ENCODE assay signal across 7 cellular contexts in genomic region chr6:34719646-34720045, GRCh38. TPM values are rescaled to one million over a fixed set of nuclear protein-coding genes. Genes with fewer than 3 reads are reported as not detected.
A peak's percentile ranks its signal among the peaks of the same experiment; 100 is the strongest.
DNase-seq lines count a peak whose midpoint lies in the region; ATAC-seq, FAIRE-seq and TF ChIP-seq lines count a peak whose summit lies in the region.
"Not testable (repeated sequence)": the region's sequence is repeated elsewhere in the genome, so short reads cannot be mapped to it uniquely, and the experiment has no call there.

No MANE protein-coding gene starts in this region.

- not testable (repeated sequence) for H2AFZ ChIP-seq in H9 (ENCODE audit: low read length); neural progenitor cell (replicated peaks)
- H2AFZ ChIP-seq in PC-9 = peak overlapping the region; percentile 49
- 0 out of 2 replicates have a peak overlapping the region, but pooled peaks have one; percentile 29 for H2AFZ ChIP-seq in SK-N-SH (ENCODE audit: low read depth)
- H2AFZ ChIP-seq in hepatocyte = peak overlapping the region; percentile 35

- not testable (repeated sequence) for TF ChIP-seq RAD21 in A549 (conservative IDR thresholded peaks at IDR 0.05 in 1 of 2, IDR thresholded peaks at IDR 0.05 in 1 of 2); SK-N-SH (IDR thresholded peaks at IDR 0.05; ENCODE audit: low read length)

- BruUV-seq in PC-9 (replicated peaks; lab: Mats Ljungman, UMichigan) = TSS peak; percentile 55
- not testable (repeated sequence) for BruUV-seq in MCF 10A (replicated peaks; lab: Mats Ljungman, UMichigan)

- H3K4ac ChIP-seq in H9 (ENCODE audit: low read depth, low read length) = not testable (repeated sequence)

- not testable (repeated sequence) for H3T11ph ChIP-seq in H9 (ENCODE audit: low read length)

- DNase-seq in A549 (ENCODE audit: low read depth in 1 of 2, low spot score in 1 of 2); H9; SK-N-SH; MCF 10A (ENCODE audit: unreplicated experiment); hepatocyte (ENCODE audit: low spot score); neural progenitor cell (ENCODE audit: low spot score): not testable (repeated sequence)
- peak in 1 of 2 experiments; percentile 63 for DNase-seq in PC-9

- H3K9me3 ChIP-seq in A549; H9 (ENCODE audit: control insufficient read depth, low read depth, low read length); PC-9 (ENCODE audit: insufficient read depth, low read depth); SK-N-SH; hepatocyte (ENCODE audit: low read depth); neural progenitor cell (ENCODE audit: low read depth): not testable (repeated sequence)

- H3K23ac ChIP-seq in H9 (ENCODE audit: insufficient read length, low read depth, low read length) = not testable (repeated sequence)

- not testable (repeated sequence) for H4K91ac ChIP-seq in H9 (ENCODE audit: insufficient read length, low read depth, low read length)

- intact Hi-C loops in PC-9 (cut with micrococcal nuclease; ENCODE audit: unreplicated experiment) = loop anchor here (5.0 kb wide), 1 partner anchor 38 kb away; the partner anchor contains the start of gene SNRPC
- intact Hi-C loops in MCF 10A (cut with micrococcal nuclease) = not testable (repeated sequence)

- H2AK5ac ChIP-seq in H9 (ENCODE audit: insufficient read length, low read length) = not testable (repeated sequence)

- not testable (repeated sequence) for H2BK15ac ChIP-seq in H9 (ENCODE audit: low read depth, low read length)

- CTCF ChIA-PET in A549 (lab: Yijun Ruan, JAX); PC-9 (lab: Charles Lee); SK-N-SH (lab: Yijun Ruan, JAX); MCF 10A (lab: Yijun Ruan, JAX): not testable (repeated sequence)

- H3K36me3 Mint-ChIP-seq in H9 (ENCODE audit: insufficient read depth in 1 of 3, low read depth in 3 of 3); MCF 10A (ENCODE audit: insufficient read depth, unreplicated experiment); neural progenitor cell: not testable (repeated sequence)

- H3F3A ChIP-seq in PC-9 (ENCODE audit: insufficient read depth, low read depth) = peaks cover 19% of the 10 kb centered on the region
- not testable (repeated sequence) for H3F3A ChIP-seq in SK-N-SH (replicated peaks; ENCODE audit: insufficient read depth); neural progenitor cell (ENCODE audit: low read depth)

- H3K27ac ChIP-seq in A549 (peak overlapping the region; percentile 83 to 86; a peak in 5 of 6 replicates), PC-9 (peak overlapping the region; percentile 73), hepatocyte (peak overlapping the region; percentile 88)
- not testable (repeated sequence) for H3K27ac ChIP-seq in H9 (ENCODE audit: insufficient read length, low read depth, low read length); SK-N-SH (ENCODE audit: low read depth in 2 of 2, low read length in 1 of 2); neural progenitor cell

- FAIRE-seq in A549 (lab: Jason Lieb, UNC) = not testable (repeated sequence)

- not testable (repeated sequence) for H3K23me2 ChIP-seq in H9 (ENCODE audit: insufficient read length, low read depth, low read length, poor library complexity, severe bottlenecking)

- peaks cover 47% of the 10 kb centered on the region for H3K4me1 ChIP-seq in A549
- not testable (repeated sequence) for H3K4me1 ChIP-seq in H9 (ENCODE audit: insufficient read depth, low read length); SK-N-SH (ENCODE audit: control insufficient read depth in 1 of 2, insufficient read depth in 2 of 2, low read depth in 1 of 2, low read length in 1 of 2); neural progenitor cell
- H3K4me1 ChIP-seq in PC-9 (replicated peaks; ENCODE audit: insufficient read depth) = peaks cover 45% of the 10 kb centered on the region
- peaks cover 16% of the 10 kb centered on the region for H3K4me1 ChIP-seq in hepatocyte (ENCODE audit: insufficient read depth)

- not testable (repeated sequence) for TF ChIP-seq POLR2A in A549 (IDR thresholded peaks at IDR 0.05; ENCODE audit: low read length)

- H3K4me2 ChIP-seq in A549 (peak overlapping the region; percentile 87), PC-9 (peak overlapping the region; percentile 73), hepatocyte (peak overlapping the region; percentile 52), neural progenitor cell (peak overlapping the region; percentile 55)
- H3K4me2 ChIP-seq in H9 (ENCODE audit: insufficient read depth, insufficient read length, low read length); SK-N-SH: not testable (repeated sequence)

- H4K5ac ChIP-seq in H9 (ENCODE audit: insufficient read length, low read depth, low read length) = not testable (repeated sequence)

- peaks cover 20 to 30% of the 10 kb centered on the region in 2 experiments for H3K4me1 Mint-ChIP-seq in H9
- peaks cover 17% of the 10 kb centered on the region for H3K4me1 Mint-ChIP-seq in MCF 10A (ENCODE audit: insufficient read depth, unreplicated experiment)
- peaks cover 19% of the 10 kb centered on the region for H3K4me1 Mint-ChIP-seq in neural progenitor cell

- not testable (repeated sequence) for H3K14ac ChIP-seq in H9 (ENCODE audit: insufficient read depth, low read length)

- not testable (repeated sequence) for H3K79me1 ChIP-seq in H9 (ENCODE audit: insufficient read depth, low read depth, low read length, poor library complexity, severe bottlenecking)

- ATAC-seq in A549 = not testable (repeated sequence)

- H3K27ac Mint-ChIP-seq in H9 = peak overlapping the region in 2 of 3 experiments; percentile 92 to 97; a peak in 4 of 7 replicates
- H3K27ac Mint-ChIP-seq in MCF 10A (ENCODE audit: low read depth, unreplicated experiment); neural progenitor cell: not testable (repeated sequence)

- not testable (repeated sequence) for H3K4me3 ChIP-seq in A549; SK-N-SH (ENCODE audit: low read depth in 2 of 2, low read length in 1 of 2); hepatocyte; neural progenitor cell
- H3K4me3 ChIP-seq in PC-9 = peak overlapping the region; percentile 24; the same call in 1 of the 2 replicates

- H3K79me2 ChIP-seq in H9 (ENCODE audit: insufficient read depth, low read length); PC-9 (ENCODE audit: low read depth); SK-N-SH (ENCODE audit: insufficient read depth); hepatocyte; neural progenitor cell (ENCODE audit: low read depth): not testable (repeated sequence)

- H3K56ac ChIP-seq in H9 (ENCODE audit: insufficient read length, low read depth, low read length) = not testable (repeated sequence)

- WGBS in A549 (ENCODE audit: missing lambda C conversion rate) = 2% methylated on average over 5 of the region's 9 CpGs
- WGBS in H9 (ENCODE audit: extremely low coverage, insufficient read length, low lambda C conversion rate) = no CpG with 5 or more reads among the region's 9 CpGs
- 85% methylated on average over 6 of the region's 9 CpGs for WGBS in SK-N-SH (ENCODE audit: low lambda C conversion rate)
- WGBS in hepatocyte (ENCODE audit: low lambda C conversion rate, missing lambda C conversion rate) = 28% methylated on average over 8 of the region's 9 CpGs

- H4K20me1 ChIP-seq in H9 (ENCODE audit: control insufficient read depth, insufficient read depth, insufficient read length); PC-9 (ENCODE audit: insufficient read depth); SK-N-SH (ENCODE audit: insufficient read depth); hepatocyte (ENCODE audit: insufficient read depth, poor library complexity, severe bottlenecking); neural progenitor cell (ENCODE audit: low read depth): not testable (repeated sequence)

- H3K36me3 ChIP-seq in PC-9 (ENCODE audit: low read depth); SK-N-SH (replicated peaks in 1 of 2; ENCODE audit: control insufficient read depth in 1 of 2, insufficient read depth in 2 of 2, low read length in 1 of 2); hepatocyte (replicated peaks; ENCODE audit: insufficient read depth, low read depth); neural progenitor cell: not testable (repeated sequence)

- H4K8ac ChIP-seq in H9 (replicated peaks; ENCODE audit: insufficient read length, low read depth, low read length) = not testable (repeated sequence)

- peak overlapping the region; percentile 54 to 76 for H3K4me3 Mint-ChIP-seq in H9
- peak overlapping the region; percentile 35 for H3K4me3 Mint-ChIP-seq in MCF 10A (ENCODE audit: unreplicated experiment)
- H3K4me3 Mint-ChIP-seq in neural progenitor cell = peak overlapping the region; percentile 61

- H2BK5ac ChIP-seq in H9 (ENCODE audit: insufficient read length, low read length) = not testable (repeated sequence)

- H2BK120ac ChIP-seq in H9 (ENCODE audit: low read depth, low read length, poor library complexity, severe bottlenecking) = not testable (repeated sequence)

- H3K9me3 Mint-ChIP-seq in H9; MCF 10A (ENCODE audit: unreplicated experiment); neural progenitor cell: not testable (repeated sequence)

- not testable (repeated sequence) for H3K9me2 ChIP-seq in PC-9 (ENCODE audit: insufficient read depth); SK-N-SH; hepatocyte (replicated peaks; ENCODE audit: insufficient read depth)

- not testable (repeated sequence) for H2BK20ac ChIP-seq in H9 (ENCODE audit: low read depth, low read length, poor library complexity, severe bottlenecking)

- not testable (repeated sequence) for H3K9ac ChIP-seq in H9 (ENCODE audit: extremely low read depth, insufficient read length, low read length); SK-N-SH; neural progenitor cell

- H3K27me3 Mint-ChIP-seq in H9 (ENCODE audit: low read depth); MCF 10A (ENCODE audit: insufficient read depth, unreplicated experiment); neural progenitor cell (ENCODE audit: insufficient read depth, low read depth): not testable (repeated sequence)

- not testable (repeated sequence) for H2BK12ac ChIP-seq in H9 (ENCODE audit: insufficient read length, low read depth, low read length)

- TF ChIP-seq CTCF in A549 (IDR thresholded peaks at IDR 0.05); H9 (conservative IDR thresholded peaks at IDR 0.05); PC-9 (conservative IDR thresholded peaks at IDR 0.05); SK-N-SH (IDR thresholded peaks at IDR 0.05); MCF 10A (IDR thresholded peaks at IDR 0.05; ENCODE audit: unreplicated experiment); hepatocyte (IDR thresholded peaks at IDR 0.05; ENCODE audit: poor library complexity); neural progenitor cell (IDR thresholded peaks at IDR 0.05): not testable (repeated sequence)

- not testable (repeated sequence) for H3K27me3 ChIP-seq in H9 (ENCODE audit: insufficient read depth, low read length); PC-9 (ENCODE audit: insufficient read depth, low read depth); SK-N-SH (ENCODE audit: insufficient read depth); hepatocyte; neural progenitor cell

- not testable (repeated sequence) for TF ChIP-seq EP300 in A549 (IDR thresholded peaks at IDR 0.05); SK-N-SH (IDR thresholded peaks at IDR 0.05; ENCODE audit: borderline replicate concordance in 1 of 2, low read depth in 1 of 2, low read length in 1 of 2)

- not testable (repeated sequence) for H3K18ac ChIP-seq in H9 (ENCODE audit: insufficient read length, low read depth, low read length)

- POLR2A ChIA-PET in A549 (lab: Yijun Ruan, JAX); SK-N-SH (lab: Yijun Ruan, JAX); MCF 10A (lab: Yijun Ruan, JAX): not testable (repeated sequence)
- POLR2A ChIA-PET in PC-9 (lab: Charles Lee; ENCODE audit: unreplicated experiment) = interaction anchor here (0.6 kb wide), 1 partner anchor 26 kb away, joined by 5 read pairs; no protein-coding TSS in a partner anchor

RNA-seq across cellular contexts. Expression of gene ILRUN, which starts 23.1 kb away (rescaled TPM):
- polyA plus RNA-seq in A549 (2011; rRNA removed) (33.7 and 36.1 TPM in 2 replicates), A549 (2017; fragmentation: RNase III; extraction: RNeasy Plus Mini Kit Qiagen cat#74134 plus additional on column Dnase treatment) (24.4 to 28.6 TPM (median 25.4 TPM) in 3 replicates), SK-N-SH (2012; rRNA removed) (19.5 and 22.8 TPM in 2 replicates), hepatocyte (12.7 and 17.8 TPM in 2 replicates)
- polyA plus RNA-seq in A549 (2012; cell fraction: cytosol; rRNA removed) = 12.4 and 18.4 TPM in 2 replicates
- 8.3 and 11.9 TPM in 2 replicates for polyA plus RNA-seq in A549 (2012; cell fraction: nucleus; rRNA removed)
- 42.0 and 45.2 TPM in 2 replicates for polyA minus RNA-seq in A549 (2011; rRNA and poly(A)+ RNA removed)
- total RNA-seq in H9 (2021) (63.7 and 64.6 TPM in 2 replicates), PC-9 (2021) (57.8 and 68.9 TPM in 2 replicates), MCF 10A (2022) (49.2 and 50.8 TPM in 2 replicates), hepatocyte (55.0 and 61.3 TPM in 2 replicates), neural progenitor cell (ENCODE audit: low replicate concordance) (33.2 and 41.8 TPM in 2 replicates)
- polyA plus RNA-seq in SK-N-SH (2012; cell fraction: cytosol; rRNA removed) = 19.3 and 19.6 TPM in 2 replicates
- 7.6 and 11.6 TPM in 2 replicates for polyA plus RNA-seq in SK-N-SH (2012; cell fraction: nucleus; rRNA removed)

RNA-seq across cellular contexts. Expression of gene SNRPC, which starts 37.7 kb away (rescaled TPM):
- polyA plus RNA-seq in A549 (2011; rRNA removed) (200 and 204 TPM in 2 replicates), A549 (2017; fragmentation: RNase III; extraction: RNeasy Plus Mini Kit Qiagen cat#74134 plus additional on column Dnase treatment) (199 to 218 TPM (median 201 TPM) in 3 replicates), SK-N-SH (2012; rRNA removed) (268 and 278 TPM in 2 replicates), hepatocyte (224 and 256 TPM in 2 replicates)
- 289 and 297 TPM in 2 replicates for polyA plus RNA-seq in A549 (2012; cell fraction: cytosol; rRNA removed)
- 233 and 305 TPM in 2 replicates for polyA plus RNA-seq in A549 (2012; cell fraction: nucleus; rRNA removed)
- 30.9 and 47.6 TPM in 2 replicates for polyA minus RNA-seq in A549 (2011; rRNA and poly(A)+ RNA removed)
- total RNA-seq in H9 (2021) (204 and 216 TPM in 2 replicates), PC-9 (2021) (142 and 162 TPM in 2 replicates), MCF 10A (2022) (138 and 159 TPM in 2 replicates), hepatocyte (86.9 and 95.2 TPM in 2 replicates), neural progenitor cell (ENCODE audit: low replicate concordance) (89.7 and 149 TPM in 2 replicates)
- 280 and 288 TPM in 2 replicates for polyA plus RNA-seq in SK-N-SH (2012; cell fraction: cytosol; rRNA removed)
- 122 and 135 TPM in 2 replicates for polyA plus RNA-seq in SK-N-SH (2012; cell fraction: nucleus; rRNA removed)
